In the genomic region with DNA sequence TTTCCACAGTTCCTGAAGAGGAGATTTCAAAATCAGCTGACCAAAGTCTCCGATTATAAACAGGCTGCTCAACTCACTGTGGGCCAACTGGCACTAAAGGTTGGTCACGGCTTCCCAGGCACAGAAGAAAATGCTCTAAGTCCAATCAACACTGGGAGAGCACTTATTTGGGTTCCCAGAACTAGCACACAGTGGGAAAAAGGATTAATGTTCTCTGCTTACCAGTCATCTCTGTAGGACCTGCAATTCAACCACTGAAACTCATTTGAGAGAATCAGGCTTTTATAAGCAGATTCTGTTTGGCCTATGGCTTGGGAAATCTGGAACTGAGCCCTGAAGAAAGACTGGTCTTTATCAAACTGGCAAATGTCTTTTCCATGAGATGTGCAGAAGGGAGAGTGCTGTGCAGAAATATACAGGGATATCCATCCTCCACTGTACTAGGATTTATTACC, we compare ENCODE assay signal across 16 cellular contexts. TPM values are rescaled to one million over a fixed set of nuclear protein-coding genes. Genes with fewer than 3 reads are reported as not detected.
DNase-seq lines count a peak whose midpoint lies in the region; ATAC-seq and TF ChIP-seq lines count a peak whose summit lies in the region.
"Had no signal": no experiment of that assay in that cellular context is flagged by ENCODE, and none has a peak within 500 bp of the region (broad histone marks: within the 10 kb centered on the region; RNA-seq: fewer than 3 reads in every experiment).

No MANE protein-coding gene starts in this region.

- TF ChIP-seq POLR2A in prostate gland (IDR thresholded peaks at IDR 0.05) (no peak), uterus (IDR thresholded peaks at IDR 0.05) (no peak)

- TF ChIP-seq CTCF in fibroblast of mammary gland (conservative IDR thresholded peaks at IDR 0.05; ENCODE audit: control insufficient read depth, insufficient read depth, low read depth, low read length) (no peak), prostate gland (IDR thresholded peaks at IDR 0.05) (no peak), uterus (IDR thresholded peaks at IDR 0.05) (no peak)

- H3K4me3 ChIP-seq in fibroblast of mammary gland (ENCODE audit: control insufficient read depth, low read depth, low read length) (no peak overlapping the region), prostate gland (no peak overlapping the region), uterus (no peak overlapping the region)

- H3K36me3 ChIP-seq in prostate gland (no peaks in the 10 kb centered on the region), uterus (no peaks in the 10 kb centered on the region)

- DNase-seq in fibroblast of mammary gland (ENCODE audit: low read depth) (peak; percentile 30), left lobe of liver (ENCODE audit: low spot score) (peak; percentile 88), prostate gland (ENCODE audit: low spot score) (no peak), uterus (peak; percentile 74 to 75), NCI-H1417 treated with DMSO at 0.1 percent for 48 hours (lab: John Stamatoyannopoulos, UW) (no peak), NCI-H2196 treated with DMSO at 0.1 percent for 48 hours (lab: John Stamatoyannopoulos, UW; ENCODE audit: unreplicated experiment) (no peak), HUDEP-2 (lab: John Stamatoyannopoulos, UW; ENCODE audit: unreplicated experiment in 76 of 76) (no peak)
- DNase-seq: activated effector memory CD4-positive, alpha-beta T cell treated with anti-CD3 and anti-CD28 coated beads, Interleukin-2, amount 50 U/mL, for 16 hours; amniotic stem cell; Calu3; GF-D8; H7; NCI-H1105 treated with DMSO at 0.1 percent for 48 hours; SHP77 had no signal

- intact Hi-C loops in prostate gland (cut with DNase I) (loop anchor here (5.0 kb wide), 2 partner anchors 51 to 64 kb away; partner anchors contain the start of gene ABCC9), uterus (cut with DNase I; ENCODE audit: low total_unique reads) (no loop called here)

- no peaks in the 10 kb centered on the region for H3K27me3 ChIP-seq in prostate gland (replicated peaks; ENCODE audit: insufficient read depth)
- H3K27me3 ChIP-seq in uterus = no peaks in the 10 kb centered on the region

- 49% methylated on average over 2 of the region's 2 CpGs for WGBS in prostate gland

- H3K27ac ChIP-seq in prostate gland (peak overlapping the region; percentile 0 to 1), uterus (peak overlapping the region; percentile 80 to 92)

- H3K9me3 ChIP-seq in prostate gland = no peaks in the 10 kb centered on the region
- no peaks in the 10 kb centered on the region for H3K9me3 ChIP-seq in uterus

- H3K4me1 ChIP-seq in prostate gland (replicated peaks) = no peaks in the 10 kb centered on the region
- H3K4me1 ChIP-seq in uterus = peaks cover 0 to 15% of the 10 kb centered on the region in 2 donors

- ATAC-seq in left lobe of liver = peak; percentile 76

RNA-seq across cellular contexts. Expression of gene ABCC9, which starts 49.4 kb away (rescaled TPM):
- total RNA-seq in left lobe of liver = 65.9 TPM
- 10 to 100 TPM in 1 of 2 donors, 1 to 10 TPM in 1; 6.1 to 10.5 TPM for total RNA-seq in prostate gland
- 100 to 1,000 TPM in 2 of 4 donors, 10 to 100 TPM in 2; 39.7 to 118 (median 78.4) TPM for total RNA-seq in uterus
- total RNA-seq: B cell, Calu3, H7, HT-29 had no signal

Comparison
In these comparisons a context has a peak if more than half of its experiments do, and no peak if none do; other contexts are left out.
1. DNase-seq: peak in fibroblast of mammary gland (single experiment), left lobe of liver (single experiment) and uterus (2 of 2); none in prostate gland (single experiment), NCI-H1417 treated with DMSO at 0.1 percent for 48 hours (single experiment), NCI-H2196 treated with DMSO at 0.1 percent for 48 hours (single experiment) and HUDEP-2 (0 of 76).